ENCODE assay signal across 11 cellular contexts in the genomic region with DNA sequence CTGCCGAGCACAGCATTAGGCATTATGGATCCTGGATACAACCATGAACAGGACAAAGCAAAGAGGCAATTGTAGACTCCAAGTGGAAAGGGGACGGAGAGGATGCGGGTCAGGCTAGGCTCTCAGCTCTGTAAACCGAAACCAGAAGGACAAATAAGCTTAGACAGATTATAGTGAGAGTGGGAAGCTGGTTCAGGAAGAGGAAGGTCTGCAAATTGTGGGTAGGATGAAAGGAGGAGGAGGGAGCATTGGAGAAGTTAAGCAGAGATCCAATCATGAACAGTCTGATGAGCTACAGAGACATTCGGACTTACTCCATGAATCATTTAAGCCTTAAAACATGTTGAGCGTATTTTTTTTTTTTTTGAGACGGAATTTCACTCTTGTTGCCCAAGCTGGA. TPM values are rescaled to one million over a fixed set of nuclear protein-coding genes. Genes with fewer than 3 reads are reported as not detected.
DNase-seq lines count a peak whose midpoint lies in the region; ATAC-seq and TF ChIP-seq lines count a peak whose summit lies in the region.
"Had no signal": no experiment of that assay in that cellular context is flagged by ENCODE, and none has a peak within 500 bp of the region (broad histone marks: within the 10 kb centered on the region; RNA-seq: fewer than 3 reads in every experiment).

No MANE protein-coding gene starts in this region.

- H3K27ac Mint-ChIP-seq in stimulated activated naive CD8-positive, alpha-beta T cell treated with anti-CD3 and anti-CD28 coated beads, Interleukin-15, Interleukin-2, amounts not matched to agents 100 ng/mL and 50 ng/mL, for 24 hours: peak overlapping the region; percentile 57
- H3K27ac Mint-ChIP-seq in endodermal cell: peak overlapping the region; percentile 34

- H3K36me3 ChIP-seq in endodermal cell (ENCODE audit: control insufficient read depth, insufficient read depth, low read length) (peaks cover 54% of the 10 kb centered on the region), SK-N-SH (replicated peaks in 1 of 2; ENCODE audit: control insufficient read depth in 1 of 2, insufficient read depth in 2 of 2, low read length in 1 of 2) (peaks cover 2 to 32% of the 10 kb centered on the region in 2 experiments)

- no peaks in the 10 kb centered on the region for H3K9me3 Mint-ChIP-seq in stimulated activated naive CD8-positive, alpha-beta T cell treated with anti-CD3 and anti-CD28 coated beads, Interleukin-15, Interleukin-2, amounts not matched to agents 100 ng/mL and 50 ng/mL, for 24 hours
- no peaks in the 10 kb centered on the region for H3K9me3 Mint-ChIP-seq in endodermal cell

- no peak for TF ChIP-seq EP300 in SK-N-SH (IDR thresholded peaks at IDR 0.05; ENCODE audit: borderline replicate concordance in 1 of 2, low read depth in 1 of 2, low read length in 1 of 2)

- H3K79me2 ChIP-seq in SK-N-SH (ENCODE audit: insufficient read depth): peaks cover 72% of the 10 kb centered on the region

- CTCF ChIA-PET in SK-N-SH (lab: Yijun Ruan, JAX) (interaction anchor here (1.2 kb wide), 1 partner anchor 321 kb away, joined by 3 read pairs; no protein-coding TSS in a partner anchor), HEK293T (lab: Yijun Ruan, JAX) (interaction anchor here (0.6 kb wide), 1 partner anchor 30 kb away, joined by 3 read pairs; no protein-coding TSS in a partner anchor)

- H3K27ac ChIP-seq in endodermal cell (ENCODE audit: low read depth, low read length) (no peak overlapping the region), SK-N-SH (ENCODE audit: low read depth in 2 of 2, low read length in 1 of 2) (no peak overlapping the region)
- H3K27ac ChIP-seq: foreskin keratinocyte had no signal

- no peaks in the 10 kb centered on the region for H3K9me2 ChIP-seq in SK-N-SH

- peaks cover 9% of the 10 kb centered on the region for H3F3A ChIP-seq in SK-N-SH (replicated peaks; ENCODE audit: insufficient read depth)

- TF ChIP-seq CTCF in endodermal cell (conservative IDR thresholded peaks at IDR 0.05) (no peak), SK-N-SH (IDR thresholded peaks at IDR 0.05) (no peak)

- DNase-seq in stimulated activated naive CD8-positive, alpha-beta T cell treated with anti-CD3 and anti-CD28 coated beads, Interleukin-15, Interleukin-2, amounts not matched to agents 100 U/mL and 50 U/mL, for 24 hours: no peak
- DNase-seq in OCI-M1 (lab: John Stamatoyannopoulos, UW) (peak; percentile 75), endodermal cell (no peak), SK-N-SH (no peak), HPDE6-E6E7 (ENCODE audit: extremely low spot score) (no peak), HEK293T (ENCODE audit: extremely low spot score) (no peak)
- DNase-seq: DMS 273 treated with DMSO at 0.1 percent for 48 hours, foreskin keratinocyte, NCI-H1105 treated with DMSO at 0.1 percent for 48 hours had no signal

- peaks cover 38% of the 10 kb centered on the region for H3K4me1 Mint-ChIP-seq in stimulated activated naive CD8-positive, alpha-beta T cell treated with anti-CD3 and anti-CD28 coated beads, Interleukin-15, Interleukin-2, amounts not matched to agents 100 ng/mL and 50 ng/mL, for 24 hours (ENCODE audit: low read depth)
- H3K4me1 Mint-ChIP-seq in endodermal cell: peaks cover 8% of the 10 kb centered on the region

- H3K4me1 ChIP-seq in endodermal cell (ENCODE audit: control insufficient read depth, insufficient read depth, low read length): no peaks in the 10 kb centered on the region
- H3K4me1 ChIP-seq in SK-N-SH (ENCODE audit: control insufficient read depth in 1 of 2, insufficient read depth in 2 of 2, low read depth in 1 of 2, low read length in 1 of 2): peaks cover 2 to 13% of the 10 kb centered on the region in 2 experiments; a peak in 3 of 4 replicates

- no peaks in the 10 kb centered on the region for H3K27me3 Mint-ChIP-seq in stimulated activated naive CD8-positive, alpha-beta T cell treated with anti-CD3 and anti-CD28 coated beads, Interleukin-15, Interleukin-2, amounts not matched to agents 100 ng/mL and 50 ng/mL, for 24 hours
- H3K27me3 Mint-ChIP-seq in endodermal cell (ENCODE audit: insufficient read depth): no peaks in the 10 kb centered on the region

- no peak overlapping the region for H2AFZ ChIP-seq in SK-N-SH (ENCODE audit: low read depth)

- H4K20me1 ChIP-seq in SK-N-SH (ENCODE audit: insufficient read depth): peaks cover 70% of the 10 kb centered on the region

- H3K4me3 ChIP-seq in endodermal cell (ENCODE audit: low read length) (peak overlapping the region; percentile 87), SK-N-SH (ENCODE audit: low read depth in 2 of 2, low read length in 1 of 2) (no peak overlapping the region)

- POLR2A ChIA-PET in SK-N-SH (lab: Yijun Ruan, JAX): no interaction called here
- POLR2A ChIA-PET in HEK293T (lab: Yijun Ruan, JAX): no interaction called here

- peak overlapping the region; percentile 85 for H3K4me3 Mint-ChIP-seq in stimulated activated naive CD8-positive, alpha-beta T cell treated with anti-CD3 and anti-CD28 coated beads, Interleukin-15, Interleukin-2, amounts not matched to agents 100 ng/mL and 50 ng/mL, for 24 hours
- H3K4me3 Mint-ChIP-seq in endodermal cell: peak overlapping the region; percentile 88

- 95% methylated on average over 4 to 7 of the region's 7 CpGs for WGBS in endodermal cell (ENCODE audit: insufficient coverage in 1 of 2, insufficient read length in 1 of 2), 2 experiments
- 95% methylated on average over 7 of the region's 7 CpGs for WGBS in SK-N-SH (ENCODE audit: low lambda C conversion rate)

- ATAC-seq in stimulated activated naive CD8-positive, alpha-beta T cell treated with anti-CD3 and anti-CD28 coated beads, Interleukin-15, Interleukin-2, amounts not matched to agents 100 U/mL and 50 U/mL, for 24 hours: no peak
- no peak for ATAC-seq in HG03442 (IDR thresholded peaks at IDR 0.05; ENCODE audit: unreplicated experiment)
- ATAC-seq: foreskin keratinocyte had no signal

- H3K9ac ChIP-seq in endodermal cell (ENCODE audit: extremely low read depth, low read length, poor library complexity, severe bottlenecking) (no peak overlapping the region), SK-N-SH (no peak overlapping the region)

- peaks cover 18% of the 10 kb centered on the region for H3K36me3 Mint-ChIP-seq in stimulated activated naive CD8-positive, alpha-beta T cell treated with anti-CD3 and anti-CD28 coated beads, Interleukin-15, Interleukin-2, amounts not matched to agents 100 ng/mL and 50 ng/mL, for 24 hours (ENCODE audit: low read depth)
- H3K36me3 Mint-ChIP-seq in endodermal cell (ENCODE audit: low read depth): peaks cover 50% of the 10 kb centered on the region

- H3K27me3 ChIP-seq in endodermal cell (ENCODE audit: control insufficient read depth, insufficient read depth, low read length, poor library complexity, severe bottlenecking) (no peaks in the 10 kb centered on the region), SK-N-SH (ENCODE audit: insufficient read depth) (no peaks in the 10 kb centered on the region)
- H3K27me3 ChIP-seq: foreskin keratinocyte had no signal

- no peak overlapping the region for H3K4me2 ChIP-seq in SK-N-SH

- TF ChIP-seq RAD21 in SK-N-SH (IDR thresholded peaks at IDR 0.05; ENCODE audit: low read length): no peak

- H3K9me3 ChIP-seq in endodermal cell (ENCODE audit: control insufficient read depth, low read length) (no peaks in the 10 kb centered on the region), SK-N-SH (no peaks in the 10 kb centered on the region)

TF ChIP-seq in SK-N-SH, 30 proteins besides CTCF, POLR2A, EP300 and RAD21 (continues in another document):
- TF ChIP-seq RXRA (IDR thresholded peaks at IDR 0.05; ENCODE audit: borderline replicate concordance, low read depth) (no peak), FOSL2 (IDR thresholded peaks at IDR 0.05; ENCODE audit: borderline replicate concordance, low read depth) (no peak), TAF1 (IDR thresholded peaks at IDR 0.05; ENCODE audit: borderline replicate concordance, low read depth, low read length) (no peak), RFX5 (IDR thresholded peaks at IDR 0.05; ENCODE audit: low read length) (no peak), GATA2 (CRISPR knock-in tag; IDR thresholded peaks at IDR 0.05) (no peak), FOXM1 (IDR thresholded peaks at IDR 0.05; ENCODE audit: low read depth) (no peak)
- TF ChIP-seq, protein P1, sequence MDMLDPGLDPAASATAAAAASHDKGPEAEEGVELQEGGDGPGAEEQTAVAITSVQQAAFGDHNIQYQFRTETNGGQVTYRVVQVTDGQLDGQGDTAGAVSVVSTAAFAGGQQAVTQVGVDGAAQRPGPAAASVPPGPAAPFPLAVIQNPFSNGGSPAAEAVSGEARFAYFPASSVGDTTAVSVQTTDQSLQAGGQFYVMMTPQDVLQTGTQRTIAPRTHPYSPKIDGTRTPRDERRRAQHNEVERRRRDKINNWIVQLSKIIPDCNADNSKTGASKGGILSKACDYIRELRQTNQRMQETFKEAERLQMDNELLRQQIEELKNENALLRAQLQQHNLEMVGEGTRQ (IDR thresholded peaks at IDR 0.05; ENCODE audit: borderline replicate concordance, low read depth, low read length): no peak

TF ChIP-seq in HEK293T, 16 proteins besides CTCF, POLR2A, EP300 and RAD21:
- no peak for TF ChIP-seq SUZ12 (IDR thresholded peaks at IDR 0.05)
- no peak for TF ChIP-seq SP1 (IDR thresholded peaks at IDR 0.05)
- TF ChIP-seq NFRKB (IDR thresholded peaks at IDR 0.05): no peak
- no peak for TF ChIP-seq BHLHE40 (IDR thresholded peaks at IDR 0.05; ENCODE audit: borderline replicate concordance)
- no peak for TF ChIP-seq FOXA1 (IDR thresholded peaks at IDR 0.05)
- TF ChIP-seq LEF1 (IDR thresholded peaks at IDR 0.05; ENCODE audit: borderline replicate concordance): no peak
- TF ChIP-seq ELF4 (IDR thresholded peaks at IDR 0.05): no peak
- TF ChIP-seq CTBP1 (IDR thresholded peaks at IDR 0.05; ENCODE audit: borderline replicate concordance): no peak
- no peak for TF ChIP-seq ARNT (IDR thresholded peaks at IDR 0.05)
- no peak for TF ChIP-seq HDGF (IDR thresholded peaks at IDR 0.05; ENCODE audit: borderline replicate concordance)
- TF ChIP-seq FOXM1 (IDR thresholded peaks at IDR 0.05; ENCODE audit: borderline replicate concordance): no peak
- TF ChIP-seq FOXK2 (IDR thresholded peaks at IDR 0.05): no peak
- no peak for TF ChIP-seq L3MBTL2 (conservative IDR thresholded peaks at IDR 0.05)
- no peak for TF ChIP-seq ZNF384 (IDR thresholded peaks at IDR 0.05)

RNA-seq across cellular contexts. Expression of a gene that starts 3.0 kb away (rescaled TPM):
- 100 to 1,000 TPM; 363 to 368 TPM for total RNA-seq in endodermal cell
- 136 TPM for polyA plus RNA-seq in endodermal cell (2013, experiment 1 of 2)
- 134 TPM for polyA plus RNA-seq in endodermal cell (2013, experiment 2 of 2)
- polyA plus RNA-seq in SK-N-SH (2012; rRNA removed): 16.4 and 16.6 TPM in 2 replicates
- polyA plus RNA-seq in SK-N-SH (2012; cell fraction: cytosol; rRNA removed): 25.0 and 34.0 TPM in 2 replicates
- 11.8 and 19.6 TPM in 2 replicates for polyA plus RNA-seq in SK-N-SH (2012; cell fraction: nucleus; rRNA removed)
